ENCODE assay signal across 30 cellular contexts in genomic region chr16:85971877-85972638, GRCh38.
A peak's percentile ranks its signal among the peaks of the same experiment; 100 is the strongest.
DNase-seq lines count a peak whose midpoint lies in the region; ATAC-seq, FAIRE-seq and TF ChIP-seq lines count a peak whose summit lies in the region.
"Had no signal": no experiment of that assay in that cellular context is flagged by ENCODE, and none has a peak within 500 bp of the region (broad histone marks: within the 10 kb centered on the region; RNA-seq: fewer than 3 reads in every experiment).

No MANE protein-coding gene starts in this region.

- POLR2A ChIA-PET in Caco-2 (lab: Charles Lee) = no interaction called here

- BruUV-seq in Caco-2 (replicated peaks; lab: Mats Ljungman, UMichigan) = no TSS peak

- TF ChIP-seq CTCF in Caco-2 (IDR thresholded peaks at IDR 0.05; ENCODE audit: insufficient read depth in 1 of 2, low read depth in 1 of 2, low read length in 1 of 2, severe bottlenecking in 1 of 2, unreplicated experiment in 1 of 2) (no peak), mesothelial cell of epicardium (IDR thresholded peaks at IDR 0.05; ENCODE audit: unreplicated experiment) (no peak)

- peak; percentile 92 for FAIRE-seq in GM12891 (lab: Jason Lieb, UNC)
- FAIRE-seq: GM12878, GM19239, H1, HTR-8/SVneo, RCC 7860 had no signal

- H3K4me1 Mint-ChIP-seq in Caco-2 (ENCODE audit: low read depth, unreplicated experiment) (peaks cover 62% of the 10 kb centered on the region), mesothelial cell of epicardium (peaks cover 55% of the 10 kb centered on the region)
- H3K4me1 Mint-ChIP-seq in stimulated activated memory B cell treated with anti-CD40 and anti-IgM and Interleukin-4, amounts not matched to agents 10 μg/mL and 1 μg/mL and 100 μg/mL, for 72 hours = peaks cover 41% of the 10 kb centered on the region

- intact Hi-C loops in Caco-2 (cut with micrococcal nuclease; ENCODE audit: unreplicated experiment) = no loop called here

- H3K27me3 Mint-ChIP-seq in Caco-2 (ENCODE audit: insufficient read depth, unreplicated experiment) = no peaks in the 10 kb centered on the region
- no peaks in the 10 kb centered on the region for H3K27me3 Mint-ChIP-seq in mesothelial cell of epicardium (ENCODE audit: low read depth)
- no peaks in the 10 kb centered on the region for H3K27me3 Mint-ChIP-seq in stimulated activated memory B cell treated with anti-CD40 and anti-IgM and Interleukin-4, amounts not matched to agents 10 μg/mL and 1 μg/mL and 100 μg/mL, for 72 hours

- ATAC-seq in stimulated activated memory B cell treated with anti-CD40 and anti-IgM and Interleukin-4, amounts not matched to agents 10 μg/mL and 1 μg/mL and 100 μg/mL, for 72 hours = no peak
- ATAC-seq in GM18520 (IDR thresholded peaks at IDR 0.05; ENCODE audit: unreplicated experiment) = no peak
- ATAC-seq: GM12878 had no signal

- no peak for TF ChIP-seq POLR2A in GM12891 (IDR thresholded peaks at IDR 0.05; ENCODE audit: low read depth, low read length)

- H3K36me3 ChIP-seq in Caco-2 (ENCODE audit: control insufficient read depth, insufficient read depth, low read length) = no peaks in the 10 kb centered on the region
- H3K36me3 ChIP-seq: MG63, SJCRH30 had no signal

- CTCF ChIA-PET in Caco-2 (lab: Charles Lee) = no interaction called here

- H3K9me3 ChIP-seq in Caco-2 = peaks cover 3% of the 10 kb centered on the region; the same call in 1 of the 2 replicates
- H3K9me3 ChIP-seq: MG63, SJCRH30 had no signal

- DNase-seq in Caco-2 (peak in 1 of 2 experiments; percentile 56), GM12891 (ENCODE audit: insufficient read length, low spot score) (no peak), mesothelial cell of epicardium (ENCODE audit: low spot score in 2 of 2, unreplicated experiment in 2 of 2) (no peak), T-helper 2 cell (no peak), putamen (ENCODE audit: low spot score) (no peak)
- DNase-seq: C1 segment of cervical spinal cord; CD4-positive, alpha-beta memory T cell; COR-L47; DMS 273 treated with DMSO at 0.1 percent for 48 hours; DMS79; EL; GDM1; HCEC 1CT; KG1; MG63; NCI-H1105 treated with DMSO at 0.1 percent for 48 hours; NCI-H146; NCI-H1930; NCI-H2107; NCI-H446; NCI-H524 treated with DMSO at 0.1 percent for 48 hours; NCI-H774; SJCRH30 had no signal

- H3K27ac Mint-ChIP-seq in Caco-2 (ENCODE audit: unreplicated experiment) (peak overlapping the region; percentile 27), mesothelial cell of epicardium (peak overlapping the region; percentile 84)
- H3K27ac Mint-ChIP-seq in stimulated activated memory B cell treated with anti-CD40 and anti-IgM and Interleukin-4, amounts not matched to agents 10 μg/mL and 1 μg/mL and 100 μg/mL, for 72 hours = peak overlapping the region; percentile 53

- H3K4me3 Mint-ChIP-seq in Caco-2 (ENCODE audit: unreplicated experiment) = no peak overlapping the region
- H3K4me3 Mint-ChIP-seq in mesothelial cell of epicardium = no peak overlapping the region
- H3K4me3 Mint-ChIP-seq in stimulated activated memory B cell treated with anti-CD40 and anti-IgM and Interleukin-4, amounts not matched to agents 10 μg/mL and 1 μg/mL and 100 μg/mL, for 72 hours = no peak overlapping the region
- H3K4me3 Mint-ChIP-seq: CD4-positive, alpha-beta memory T cell had no signal

- H3K36me3 Mint-ChIP-seq in Caco-2 (ENCODE audit: insufficient read depth, unreplicated experiment) = peaks cover 25% of the 10 kb centered on the region
- no peaks in the 10 kb centered on the region for H3K36me3 Mint-ChIP-seq in mesothelial cell of epicardium
- H3K36me3 Mint-ChIP-seq in stimulated activated memory B cell treated with anti-CD40 and anti-IgM and Interleukin-4, amounts not matched to agents 10 μg/mL and 1 μg/mL and 100 μg/mL, for 72 hours = no peaks in the 10 kb centered on the region
- H3K36me3 Mint-ChIP-seq: CD4-positive, alpha-beta memory T cell had no signal

- H3K4me1 ChIP-seq in Caco-2 = peaks cover 67% of the 10 kb centered on the region
- H3K4me1 ChIP-seq: SJCRH30 had no signal

- H3K9me3 Mint-ChIP-seq in Caco-2 (ENCODE audit: unreplicated experiment) (peaks cover 16% of the 10 kb centered on the region), mesothelial cell of epicardium (no peaks in the 10 kb centered on the region)
- H3K9me3 Mint-ChIP-seq in stimulated activated memory B cell treated with anti-CD40 and anti-IgM and Interleukin-4, amounts not matched to agents 10 μg/mL and 1 μg/mL and 100 μg/mL, for 72 hours = no peaks in the 10 kb centered on the region
- H3K9me3 Mint-ChIP-seq: CD4-positive, alpha-beta memory T cell had no signal

- H3K27me3 ChIP-seq in Caco-2 (replicated peaks; ENCODE audit: control insufficient read depth, insufficient read depth, low read length) = no peaks in the 10 kb centered on the region
- H3K27me3 ChIP-seq: SJCRH30 had no signal

- no peak overlapping the region for H3K4me3 ChIP-seq in Caco-2 (ENCODE audit: low read depth, low read length)
- H3K4me3 ChIP-seq: GM12878, MG63, SJCRH30 had no signal

TF ChIP-seq in GM12891, 5 proteins besides CTCF, POLR2A, EP300 and RAD21:
- TF ChIP-seq POU2F2 (IDR thresholded peaks at IDR 0.05; ENCODE audit: low read depth, low read length) (no peak), PAX5 (IDR thresholded peaks at IDR 0.05; ENCODE audit: insufficient read depth, low read length, severe bottlenecking) (no peak), SPI1 (IDR thresholded peaks at IDR 0.05; ENCODE audit: low read depth, low read length) (no peak), POLR2AphosphoS5 (IDR thresholded peaks at IDR 0.05; ENCODE audit: low read depth, low read length) (no peak)

Comparison
In these comparisons a context has a peak if more than half of its experiments do, and no peak if none do; other contexts are left out.
1. H3K27ac Mint-ChIP-seq: peak in every context shown above with its lines; median percentile 84 in mesothelial cell of epicardium; 53 in stimulated activated memory B cell treated with anti-CD40 and anti-IgM and Interleukin-4, amounts not matched to agents 10 μg/mL and 1 μg/mL and 100 μg/mL, for 72 hours; 27 in Caco-2.